ENCODE assay signal across 19 cellular contexts in genomic region chr18:79583984-79584401, GRCh38.
DNase-seq lines count a peak whose midpoint lies in the region; ATAC-seq and TF ChIP-seq lines count a peak whose summit lies in the region.
"Had no signal": no experiment of that assay in that cellular context is flagged by ENCODE, and none has a peak within 500 bp of the region (broad histone marks: within the 10 kb centered on the region; RNA-seq: fewer than 3 reads in every experiment).

No MANE protein-coding gene starts in this region.

- TF ChIP-seq CTCF in natural killer cell (IDR thresholded peaks at IDR 0.05): no peak
- no peak for TF ChIP-seq CTCF in Peyer's patch (IDR thresholded peaks at IDR 0.05)
- TF ChIP-seq CTCF in vagina (IDR thresholded peaks at IDR 0.05): no peak

- H3K4me1 ChIP-seq in Peyer's patch (peaks cover 0 to 3% (median 0%) of the 10 kb centered on the region in 4 donors), vagina (peaks cover 16% of the 10 kb centered on the region)

- H3K36me3 ChIP-seq in Peyer's patch (no peaks in the 10 kb centered on the region), vagina (no peaks in the 10 kb centered on the region)
- H3K36me3 ChIP-seq: esophagus muscularis mucosa had no signal

- H3K27me3 Mint-ChIP-seq in natural killer cell treated with Interleukin-12 subunit alpha and Interleukin-12 subunit beta and Interleukin-15 and Interleukin-18, amount 100 ng/mL, for 72 hours: no peaks in the 10 kb centered on the region
- peaks cover 0 to 3% of the 10 kb centered on the region in 2 donors for H3K27me3 Mint-ChIP-seq in natural killer cell (ENCODE audit: low read depth in 2 of 2)
- H3K27me3 Mint-ChIP-seq: activated naive CD4-positive, alpha-beta T cell treated with anti-CD3 and anti-CD28 coated beads, Interleukin-2, amount 50 U/mL, for 24 hours had no signal

- no peaks in the 10 kb centered on the region for H3K36me3 Mint-ChIP-seq in natural killer cell treated with Interleukin-12 subunit alpha and Interleukin-12 subunit beta and Interleukin-15 and Interleukin-18, amount 100 ng/mL, for 72 hours
- no peaks in the 10 kb centered on the region for H3K36me3 Mint-ChIP-seq in natural killer cell
- H3K36me3 Mint-ChIP-seq: activated naive CD4-positive, alpha-beta T cell treated with anti-CD3 and anti-CD28 coated beads, Interleukin-2, amount 50 U/mL, for 24 hours had no signal

- no peaks in the 10 kb centered on the region for H3K9me3 Mint-ChIP-seq in natural killer cell treated with Interleukin-12 subunit alpha and Interleukin-12 subunit beta and Interleukin-15 and Interleukin-18, amount 100 ng/mL, for 72 hours
- no peaks in the 10 kb centered on the region for H3K9me3 Mint-ChIP-seq in natural killer cell
- H3K9me3 Mint-ChIP-seq: activated B cell treated with CpG ODN at 0.5 μM for 24 hours; activated naive CD4-positive, alpha-beta T cell treated with anti-CD3 and anti-CD28 coated beads, Interleukin-2, amount 50 U/mL, for 24 hours had no signal

- ATAC-seq in natural killer cell treated with Interleukin-12 subunit alpha and Interleukin-12 subunit beta and Interleukin-15 and Interleukin-18, amount 100 ng/mL, for 72 hours: no peak
- ATAC-seq in natural killer cell (no peak), HG02973 (IDR thresholded peaks at IDR 0.05; ENCODE audit: unreplicated experiment) (no peak)

- no peaks in the 10 kb centered on the region for H3K27me3 ChIP-seq in Peyer's patch
- H3K27me3 ChIP-seq in vagina: no peaks in the 10 kb centered on the region
- H3K27me3 ChIP-seq: esophagus muscularis mucosa had no signal

- H3K9me3 ChIP-seq in Peyer's patch: no peaks in the 10 kb centered on the region
- H3K9me3 ChIP-seq in vagina: no peaks in the 10 kb centered on the region
- H3K9me3 ChIP-seq: esophagus muscularis mucosa had no signal

- TF ChIP-seq POLR2A in Peyer's patch (IDR thresholded peaks at IDR 0.05) (no peak), vagina (IDR thresholded peaks at IDR 0.05) (no peak)

- H3K27ac Mint-ChIP-seq in natural killer cell treated with Interleukin-12 subunit alpha and Interleukin-12 subunit beta and Interleukin-15 and Interleukin-18, amount 100 ng/mL, for 72 hours: no peak overlapping the region
- no peak overlapping the region for H3K27ac Mint-ChIP-seq in natural killer cell
- H3K27ac Mint-ChIP-seq: activated B cell treated with CpG ODN at 0.5 μM for 24 hours; activated naive CD4-positive, alpha-beta T cell treated with anti-CD3 and anti-CD28 coated beads, Interleukin-2, amount 50 U/mL, for 24 hours had no signal

- intact Hi-C loops in natural killer cell (cut with micrococcal nuclease) (no loop called here), vagina (cut with DNase I) (no loop called here)

- DNase-seq in natural killer cell treated with Interleukin-12 subunit alpha and Interleukin-12 subunit beta and Interleukin-15 and Interleukin-18, amount 100 ng/mL, for 72 hours (ENCODE audit: low spot score): peak; percentile 35
- DNase-seq in natural killer cell (no peak), Peyer's patch (peak in 2 of 3 donors; percentile 19 to 43), mesenteric fat pad (ENCODE audit: low spot score) (peak; percentile 62), vagina (ENCODE audit: extremely low spot score in 2 of 2) (no peak), NCI-H146 (lab: John Stamatoyannopoulos, UW) (no peak)
- DNase-seq: activated B cell treated with CpG ODN at 0.5 μM for 24 hours; AML-193; DMS53; glutamatergic neuron; NCI-H1417 treated with DMSO at 0.1 percent for 48 hours; NCI-H526; stimulated activated CD4-positive, alpha-beta T cell treated with anti-CD3 and anti-CD28 coated beads, Interleukin-12 subunit alpha, Interleukin-12 subunit beta, amount 100 ng/mL, for 4 hours had no signal

- H3K4me3 Mint-ChIP-seq in natural killer cell treated with Interleukin-12 subunit alpha and Interleukin-12 subunit beta and Interleukin-15 and Interleukin-18, amount 100 ng/mL, for 72 hours: no peak overlapping the region
- no peak overlapping the region for H3K4me3 Mint-ChIP-seq in natural killer cell
- H3K4me3 Mint-ChIP-seq: activated B cell treated with CpG ODN at 0.5 μM for 24 hours; activated naive CD4-positive, alpha-beta T cell treated with anti-CD3 and anti-CD28 coated beads, Interleukin-2, amount 50 U/mL, for 24 hours had no signal

- no peak overlapping the region for H3K4me3 ChIP-seq in Peyer's patch
- no peak overlapping the region for H3K4me3 ChIP-seq in vagina
- H3K4me3 ChIP-seq: dorsolateral prefrontal cortex, esophagus muscularis mucosa had no signal

- no peaks in the 10 kb centered on the region for H3K4me1 Mint-ChIP-seq in natural killer cell treated with Interleukin-12 subunit alpha and Interleukin-12 subunit beta and Interleukin-15 and Interleukin-18, amount 100 ng/mL, for 72 hours (ENCODE audit: low read depth in 2 of 2)
- no peaks in the 10 kb centered on the region for H3K4me1 Mint-ChIP-seq in natural killer cell
- H3K4me1 Mint-ChIP-seq: activated naive CD4-positive, alpha-beta T cell treated with anti-CD3 and anti-CD28 coated beads, Interleukin-2, amount 50 U/mL, for 24 hours had no signal

- H3K27ac ChIP-seq in Peyer's patch (no peak overlapping the region), vagina (no peak overlapping the region)
- H3K27ac ChIP-seq: dorsolateral prefrontal cortex, esophagus muscularis mucosa, HL-60, KMS-11 had no signal

Comparison
In these comparisons a context has a peak if more than half of its experiments do, and no peak if none do; other contexts are left out.
1. DNase-seq: peak in natural killer cell treated with Interleukin-12 subunit alpha and Interleukin-12 subunit beta and Interleukin-15 and Interleukin-18, amount 100 ng/mL, for 72 hours (single experiment), Peyer's patch (2 of 3) and mesenteric fat pad (single experiment); none in natural killer cell (single experiment), vagina (0 of 2) and NCI-H146 (single experiment).